ENCODE assay signal across 23 cellular contexts in genomic region chr12:1931642-1932041, GRCh38. TPM values are rescaled to one million over a fixed set of nuclear protein-coding genes. Genes with fewer than 3 reads are reported as not detected.
DNase-seq lines count a peak whose midpoint lies in the region; TF ChIP-seq lines count a peak whose summit lies in the region.
"Had no signal": no experiment of that assay in that cellular context is flagged by ENCODE, and none has a peak within 500 bp of the region (broad histone marks: within the 10 kb centered on the region; RNA-seq: fewer than 3 reads in every experiment).

No MANE protein-coding gene starts in this region.

- H3F3A ChIP-seq in DOHH2 (ENCODE audit: control insufficient read depth, insufficient read depth) = peaks cover 11% of the 10 kb centered on the region

- no peaks in the 10 kb centered on the region for H3K9me2 ChIP-seq in DOHH2 (replicated peaks; ENCODE audit: control insufficient read depth, low read length)

- H3K4me2 ChIP-seq in DOHH2 (ENCODE audit: low read length) = peak overlapping the region; percentile 87
- H3K4me2 ChIP-seq: A549, KMS-11, PC-9 had no signal

- H3K4me3 ChIP-seq in DOHH2 (ENCODE audit: low read length) (no peak overlapping the region), adrenal gland (no peak overlapping the region), rectal smooth muscle tissue (ENCODE audit: low read length) (no peak overlapping the region)
- H3K4me3 ChIP-seq: A549, GM12878, PC-9 had no signal

- H3K36me3 ChIP-seq in DOHH2 (ENCODE audit: control insufficient read depth, low read length) = no peaks in the 10 kb centered on the region
- H3K36me3 ChIP-seq in adrenal gland (replicated peaks in 1 of 2) = no peaks in the 10 kb centered on the region
- H3K36me3 ChIP-seq in rectal smooth muscle tissue (ENCODE audit: control insufficient read depth, insufficient read depth, low read length) = no peaks in the 10 kb centered on the region
- H3K36me3 ChIP-seq: BE2C had no signal

- intact Hi-C loops in adrenal gland (cut with DNase I) = loop anchor here (5.0 to 10.0 kb wide), 3 partner anchors 124 to 287 kb away; no protein-coding TSS in a partner anchor

- no peak overlapping the region for H3K9ac ChIP-seq in rectal smooth muscle tissue (ENCODE audit: low read length)
- H3K9ac ChIP-seq: KMS-11 had no signal

- H3K27ac ChIP-seq in DOHH2 (ENCODE audit: low read depth, low read length) = peak overlapping the region; percentile 81; the same call in 1 of the 2 replicates
- H3K27ac ChIP-seq in adrenal gland = no peak overlapping the region
- peak overlapping the region; percentile 58 for H3K27ac ChIP-seq in rectal smooth muscle tissue (ENCODE audit: low read depth, low read length)
- H3K27ac ChIP-seq: A549, HL-60, KMS-11, PC-9, RWPE1, SK-N-MC had no signal

- H3K4me1 ChIP-seq in DOHH2 (ENCODE audit: control insufficient read depth, low read length) = peaks cover 56% of the 10 kb centered on the region
- H3K4me1 ChIP-seq in adrenal gland (replicated peaks in 1 of 2) = peaks cover 9 to 15% of the 10 kb centered on the region in 2 donors
- H3K4me1 ChIP-seq in rectal smooth muscle tissue (ENCODE audit: control insufficient read depth, insufficient read depth, low read length) = peaks cover 34% of the 10 kb centered on the region

- no peaks in the 10 kb centered on the region for H3K27me3 ChIP-seq in DOHH2 (ENCODE audit: control insufficient read depth, low read length)
- H3K27me3 ChIP-seq in adrenal gland = no peaks in the 10 kb centered on the region
- no peaks in the 10 kb centered on the region for H3K27me3 ChIP-seq in rectal smooth muscle tissue (ENCODE audit: control insufficient read depth, insufficient read depth, low read length)
- H3K27me3 ChIP-seq: BE2C had no signal

- no peaks in the 10 kb centered on the region for H4K20me1 ChIP-seq in DOHH2 (ENCODE audit: control insufficient read depth, insufficient read depth, low read depth, low read length)

- TF ChIP-seq POLR2A in adrenal gland (IDR thresholded peaks at IDR 0.05) = no peak

- no peaks in the 10 kb centered on the region for H3K9me3 ChIP-seq in DOHH2 (ENCODE audit: control insufficient read depth, insufficient read depth, low read length)
- no peaks in the 10 kb centered on the region for H3K9me3 ChIP-seq in adrenal gland (replicated peaks in 1 of 3)
- H3K9me3 ChIP-seq: A549, BE2C had no signal

- no peaks in the 10 kb centered on the region for H3K79me2 ChIP-seq in DOHH2 (ENCODE audit: control insufficient read depth, low read length)

- TF ChIP-seq CTCF in DOHH2 (IDR thresholded peaks at IDR 0.05; ENCODE audit: low read depth, low read length, poor library complexity, severe bottlenecking) (no peak), adrenal gland (IDR thresholded peaks at IDR 0.05) (no peak)

- peak in 4 of 7 donors; percentile 3 to 13 (median 10) for DNase-seq in adrenal gland
- DNase-seq in ureter (ENCODE audit: low spot score) = peak; percentile 0
- no peak for DNase-seq in kidney tubule cell (ENCODE audit: low spot score)
- DNase-seq in T-helper 1 cell = no peak
- no peak for DNase-seq in DMS53 (lab: John Stamatoyannopoulos, UW)
- DNase-seq: CD4-positive, alpha-beta T cell; NCI-H1105; NCI-H146; NCI-H2029; NCI-H2227 treated with DMSO at 0.1 percent for 48 hours; NCI-H510A; PC-9; SHP77 treated with DMSO at 0.1 percent for 48 hours had no signal

- WGBS in adrenal gland, 4 donors = 87 to 96% (median 92%) methylated on average over 9 of the region's 9 CpGs

RNA-seq across cellular contexts. Expression of gene CACNA2D4, which starts 13.2 kb away (rescaled TPM):
- total RNA-seq in adrenal gland = 1 to 10 TPM in 6 of 8 donors, under 1 TPM in 2; 0.54 to 9.1 (median 4.2) TPM
- polyA plus RNA-seq in adrenal gland = 1 to 10 TPM; 1.4 to 4.4 (median 3.1) TPM
- total RNA-seq in ureter = 3.4 TPM
- total RNA-seq: H4, PC-9 had no signal
- polyA plus RNA-seq: A549 had no signal

Comparison
In these comparisons a context has a peak if more than half of its experiments do, and no peak if none do; other contexts are left out.
1. H3K27ac ChIP-seq: peak in DOHH2 (single experiment) and rectal smooth muscle tissue (single experiment); none in adrenal gland (0 of 5).
2. DNase-seq: peak in adrenal gland (4 of 7) and ureter (single experiment); none in kidney tubule cell (single experiment), T-helper 1 cell (0 of 5) and DMS53 (single experiment).